ENCODE assay signal across 20 cellular contexts in genomic region chrX:130704053-130705038, GRCh38.
DNase-seq lines count a peak whose midpoint lies in the region; ATAC-seq, FAIRE-seq and TF ChIP-seq lines count a peak whose summit lies in the region.
"Had no signal": no experiment of that assay in that cellular context is flagged by ENCODE, and none has a peak within 500 bp of the region (broad histone marks: within the 10 kb centered on the region; RNA-seq: fewer than 3 reads in every experiment).

No MANE protein-coding gene starts in this region.

- H3K4me1 ChIP-seq in ACC112 (ENCODE audit: control insufficient read depth, insufficient read depth, low read length, unreplicated experiment) (peaks cover 21% of the 10 kb centered on the region), gastroesophageal sphincter (peaks cover 0 to 5% (median 0%) of the 10 kb centered on the region in 3 donors)
- H3K4me1 ChIP-seq: BE2C had no signal

- H2AFZ ChIP-seq in ACC112 (ENCODE audit: low read length, unreplicated experiment), result peak overlapping the region; percentile 85

- ATAC-seq in left colon, result peak; percentile 61
- no peak for ATAC-seq in HG02973 (IDR thresholded peaks at IDR 0.05; ENCODE audit: unreplicated experiment)
- ATAC-seq in gastroesophageal sphincter, result no peak
- ATAC-seq: activated CD8-positive, alpha-beta memory T cell treated with anti-CD3 and anti-CD28 coated beads, Interleukin-2, amount 10 ng/mL, durations not matched to agents 7 days and 5 days had no signal

- intact Hi-C loops in left colon (cut with DNase I, micrococcal nuclease), result no loop called here

- 27 to 57% methylated on average over 4 of the region's 4 CpGs for WGBS in gastroesophageal sphincter (ENCODE audit: low coverage in 1 of 2), 2 donors

- H3K27me3 ChIP-seq in ACC112 (ENCODE audit: insufficient read depth, low read length) (no peaks in the 10 kb centered on the region), bronchial epithelial cell (ENCODE audit: control insufficient read depth, insufficient read depth, low read length) (no peaks in the 10 kb centered on the region), gastroesophageal sphincter (no peaks in the 10 kb centered on the region)
- H3K27me3 ChIP-seq: BE2C had no signal

- FAIRE-seq in bronchial epithelial cell (lab: Jason Lieb, UNC), result no peak
- FAIRE-seq: GM18507 had no signal

- DNase-seq in HT1080 (ENCODE audit: low read depth) (peak; percentile 33), bronchial epithelial cell (ENCODE audit: low read depth) (peak; percentile 25), left colon (no peak), RKO (ENCODE audit: low spot score) (no peak)
- no peak for DNase-seq in stimulated activated CD4-positive, alpha-beta T cell treated with anti-CD3 and anti-CD28 coated beads, Interleukin-12 subunit alpha, Interleukin-12 subunit beta, amount 100 ng/mL, for 4 hours
- DNase-seq: activated CD8-positive, alpha-beta memory T cell treated with anti-CD3 and anti-CD28 coated beads, Interleukin-2, amount 10 ng/mL, durations not matched to agents 7 days and 5 days; activated naive CD4-positive, alpha-beta T cell treated with anti-CD3 and anti-CD28 coated beads, Interleukin-2, amount 10 ng/mL, durations not matched to agents 7 days and 5 days; BE2C; effector CD4-positive, alpha-beta T cell; hippocampal formation; NCI-H1694; NCI-H69; nucleus accumbens; SHP77; stimulated activated CD4-positive, alpha-beta T cell treated with anti-CD3 and anti-CD28 coated beads, Interleukin-1b, Interleukin-23, amount 100 ng/mL, for 48 hours had no signal

- TF ChIP-seq CTCF in bronchial epithelial cell (IDR thresholded peaks at IDR 0.05; ENCODE audit: insufficient read depth, low read length, severe bottlenecking), result no peak
- no peak for TF ChIP-seq CTCF in gastroesophageal sphincter (IDR thresholded peaks at IDR 0.05)

- peak overlapping the region; percentile 53 for H3K4me3 ChIP-seq in ACC112 (ENCODE audit: low read depth, low read length)
- no peak overlapping the region for H3K4me3 ChIP-seq in bronchial epithelial cell (ENCODE audit: low read depth, low read length)
- no peak overlapping the region for H3K4me3 ChIP-seq in gastroesophageal sphincter
- H3K4me3 ChIP-seq: lung had no signal

- TF ChIP-seq EP300 in gastroesophageal sphincter (IDR thresholded peaks at IDR 0.05), result no peak

- no peak for TF ChIP-seq POLR2A in gastroesophageal sphincter (IDR thresholded peaks at IDR 0.05)

- H3K79me2 ChIP-seq in ACC112 (ENCODE audit: control insufficient read depth, insufficient read depth, low read length, unreplicated experiment), result no peaks in the 10 kb centered on the region

- no peaks in the 10 kb centered on the region for H3K9me3 ChIP-seq in gastroesophageal sphincter
- H3K9me3 ChIP-seq: BE2C had no signal

- peak overlapping the region; percentile 68 for H3K27ac ChIP-seq in ACC112 (ENCODE audit: low read depth, low read length)
- no peak overlapping the region for H3K27ac ChIP-seq in gastroesophageal sphincter

- no peaks in the 10 kb centered on the region for H3K36me3 ChIP-seq in ACC112 (ENCODE audit: insufficient read depth, low read length)
- no peaks in the 10 kb centered on the region for H3K36me3 ChIP-seq in bronchial epithelial cell (ENCODE audit: control insufficient read depth, insufficient read depth, low read length)
- H3K36me3 ChIP-seq in gastroesophageal sphincter, result no peaks in the 10 kb centered on the region
- H3K36me3 ChIP-seq: BE2C had no signal

Comparison
In these comparisons a context has a peak if more than half of its experiments do, and no peak if none do; other contexts are left out.
1. DNase-seq: peak in HT1080 (single experiment) and bronchial epithelial cell (single experiment); none in left colon (0 of 2), RKO (single experiment) and stimulated activated CD4-positive, alpha-beta T cell treated with anti-CD3 and anti-CD28 coated beads, Interleukin-12 subunit alpha, Interleukin-12 subunit beta, amount 100 ng/mL, for 4 hours (single experiment).